15 cellular contexts compared by ENCODE assay signal in genomic region chr11:73394416-73395296, GRCh38.
"Had no signal": no experiment of that assay in that cellular context is flagged by ENCODE, and none has a peak within 500 bp of the region (broad histone marks: within the 10 kb centered on the region; RNA-seq: fewer than 3 reads in every experiment).

No MANE protein-coding gene starts in this region.

- H3K4me1 ChIP-seq: adrenal gland had no signal

- H3K4me3 ChIP-seq: adrenal gland, cardiac muscle cell, esophagus muscularis mucosa, hepatocyte, right atrium auricular region, tibial artery had no signal

- DNase-seq: activated CD4-positive, alpha-beta T cell treated with anti-CD3 and anti-CD28 coated beads for 1 hour; activated CD4-positive, alpha-beta T cell treated with anti-CD3 and anti-CD28 coated beads, Interleukin-2, amount 50 U/mL, for 48 hours; activated naive CD4-positive, alpha-beta T cell treated with anti-CD3 and anti-CD28 coated beads for 36 hours; activated T-cell treated with anti-CD3 and anti-CD28 coated beads, Interleukin-2, amount 50 U/mL, for 1 hour; adrenal gland; islet precursor cell; occipital lobe; T-helper 1 cell; tibial artery had no signal

- H3K27ac Mint-ChIP-seq: activated naive CD4-positive, alpha-beta T cell treated with anti-CD3 and anti-CD28 coated beads for 36 hours; activated T-helper 2 cell treated with anti-CD3 and anti-CD28 coated beads, Interferon-gamma antibody, Interleukin-2, Interleukin-4, amounts not matched to agents 10 μg/mL and 5 μg/mL and 100 μg/mL, durations not matched to agents 14 hours and 24 hours and 36 hours had no signal

- H3K36me3 ChIP-seq: adrenal gland, cardiac muscle cell, right atrium auricular region, tibial artery had no signal

- H3K27me3 Mint-ChIP-seq: naive thymus-derived CD4-positive, alpha-beta T cell had no signal

- H3K9me3 Mint-ChIP-seq: activated naive CD4-positive, alpha-beta T cell treated with anti-CD3 and anti-CD28 coated beads for 36 hours; activated T-helper 2 cell treated with anti-CD3 and anti-CD28 coated beads, Interferon-gamma antibody, Interleukin-2, Interleukin-4, amounts not matched to agents 10 μg/mL and 5 μg/mL and 100 μg/mL, durations not matched to agents 14 hours and 24 hours and 36 hours had no signal

- H3K27ac ChIP-seq: adrenal gland, cardiac muscle cell, esophagus muscularis mucosa, hepatocyte, right atrium auricular region, tibial artery had no signal

- H3K9me3 ChIP-seq: adrenal gland, esophagus muscularis mucosa, right atrium auricular region, tibial artery had no signal

- H3K27me3 ChIP-seq: adrenal gland, cardiac muscle cell, esophagus muscularis mucosa, hepatocyte, right atrium auricular region, tibial artery had no signal

- H3K4me3 Mint-ChIP-seq: activated naive CD4-positive, alpha-beta T cell treated with anti-CD3 and anti-CD28 coated beads for 36 hours; naive thymus-derived CD4-positive, alpha-beta T cell had no signal
